Comparison of ENCODE assay signal across 19 cellular contexts in genomic region chr17:60659156-60659555, GRCh38. TPM values are rescaled to one million over a fixed set of nuclear protein-coding genes. Genes with fewer than 3 reads are reported as not detected.
DNase-seq lines count a peak whose midpoint lies in the region; ATAC-seq, FAIRE-seq and TF ChIP-seq lines count a peak whose summit lies in the region.
"Had no signal": no experiment of that assay in that cellular context is flagged by ENCODE, and none has a peak within 500 bp of the region (broad histone marks: within the 10 kb centered on the region; RNA-seq: fewer than 3 reads in every experiment).

No MANE protein-coding gene starts in this region.

- H3K4me3 Mint-ChIP-seq in WTC11, result no peak overlapping the region
- H3K4me3 Mint-ChIP-seq: B cell had no signal

- peaks cover 11% of the 10 kb centered on the region for H3K36me3 Mint-ChIP-seq in WTC11

- no peak for TF ChIP-seq CTCF in WTC11 (IDR thresholded peaks at IDR 0.05)
- TF ChIP-seq CTCF in dorsolateral prefrontal cortex (IDR thresholded peaks at IDR 0.05 in 54 of 56, conservative IDR thresholded peaks at IDR 0.05 in 2 of 56; ENCODE audit: low read depth in 1 of 56, partially characterized antibody in 56 of 56), result peak in 1 of 56 donors; percentile 6

- POLR2A ChIA-PET in WTC11 (lab: Charles Lee), result no interaction called here

- no peaks in the 10 kb centered on the region for H3K9me3 Mint-ChIP-seq in WTC11

- no peaks in the 10 kb centered on the region for H3K27me3 Mint-ChIP-seq in WTC11 (ENCODE audit: low read depth)
- H3K27me3 Mint-ChIP-seq: B cell had no signal

- intact Hi-C loops in dorsolateral prefrontal cortex (cut with DNase I), result no loop called here

- peak overlapping the region in 58 of 59 donors; percentile 27 to 96 (median 83) for H3K27ac ChIP-seq in dorsolateral prefrontal cortex

- H3K4me3 ChIP-seq in dorsolateral prefrontal cortex, result peak overlapping the region in 11 of 59 donors; percentile 2 to 31 (median 13)

- H3K4me1 Mint-ChIP-seq in WTC11, result no peaks in the 10 kb centered on the region

- ATAC-seq in WTC11 (no peak), GM19351 (IDR thresholded peaks at IDR 0.05; ENCODE audit: unreplicated experiment) (no peak), HG02610 (IDR thresholded peaks at IDR 0.05; ENCODE audit: unreplicated experiment) (no peak)

- DNase-seq in WTC11 (ENCODE audit: low spot score) (no peak), dorsolateral prefrontal cortex (no peak), midbrain (lab: John Stamatoyannopoulos, UW) (peak; percentile 41), NCI-H82 (lab: John Stamatoyannopoulos, UW) (no peak)
- DNase-seq in stimulated activated CD4-positive, alpha-beta T cell treated with anti-CD3 and anti-CD28 coated beads, Interleukin-1b, Interleukin-23, amount 100 ng/mL, for 48 hours, result no peak
- DNase-seq: EL, Karpas-422, MV-4-11, NCI-H1105 treated with DMSO at 0.1 percent for 48 hours, NCI-H2081, NCI-H2171, NCI-H345, NCI-H524 treated with DMSO at 0.1 percent for 48 hours, SHP77 treated with DMSO at 0.1 percent for 48 hours had no signal

- no peaks in the 10 kb centered on the region for H3K27me3 ChIP-seq in dorsolateral prefrontal cortex

- peak overlapping the region; percentile 28; the same call in 1 of the 2 replicates for H3K27ac Mint-ChIP-seq in WTC11
- H3K27ac Mint-ChIP-seq: B cell had no signal

- FAIRE-seq in A204.1 (lab: Jason Lieb, UNC), result peak; percentile 56
- FAIRE-seq: GM19239 had no signal

- CTCF ChIA-PET in WTC11 (lab: Charles Lee), result no interaction called here

TF ChIP-seq in WTC11, 78 proteins besides CTCF, POLR2A, EP300 and RAD21:
- TF ChIP-seq IRF2 (CRISPR knock-in tag; IDR thresholded peaks at IDR 0.05; ENCODE audit: borderline replicate concordance, low read depth) (no peak), SMAD3 (CRISPR knock-in tag; IDR thresholded peaks at IDR 0.05; ENCODE audit: borderline replicate concordance) (no peak), FOXP4 (CRISPR knock-in tag; IDR thresholded peaks at IDR 0.05) (no peak), SMAD4 (CRISPR knock-in tag; IDR thresholded peaks at IDR 0.05) (no peak), ZNF671 (CRISPR knock-in tag; IDR thresholded peaks at IDR 0.05) (no peak), NR2C2 (CRISPR knock-in tag; IDR thresholded peaks at IDR 0.05) (no peak), STAT6 (CRISPR knock-in tag; conservative IDR thresholded peaks at IDR 0.05; ENCODE audit: low read depth) (no peak), RORB (CRISPR knock-in tag; IDR thresholded peaks at IDR 0.05) (no peak), GRHL2 (CRISPR knock-in tag; IDR thresholded peaks at IDR 0.05; ENCODE audit: insufficient replicate concordance, severe bottlenecking) (no peak), ZNF396 (CRISPR knock-in tag; IDR thresholded peaks at IDR 0.05; ENCODE audit: borderline replicate concordance) (no peak)
TF ChIP-seq in WTC11: peak in this region for 0.

RNA-seq across cellular contexts. Expression of gene BCAS3, which starts 18.5 kb away (rescaled TPM):
- 15.5 to 19.8 TPM (median 17.8 TPM) in 3 replicates for total RNA-seq in WTC11 (2021)
- total RNA-seq in dorsolateral prefrontal cortex, result 10 to 100 TPM; 51.5 to 99.8 (median 76.7) TPM

RNA-seq across cellular contexts. Expression of gene PPM1D, which starts 59.2 kb away (rescaled TPM):
- 16.5 to 20.4 TPM (median 17.0 TPM) in 3 replicates for total RNA-seq in WTC11 (2021)
- 10 to 100 TPM in 113 of 120 experiments, 1 to 10 TPM in 7; 8.6 to 20.9 (median 13.7) TPM for total RNA-seq in dorsolateral prefrontal cortex
